8 cellular contexts compared by ENCODE assay signal in the genomic region with DNA sequence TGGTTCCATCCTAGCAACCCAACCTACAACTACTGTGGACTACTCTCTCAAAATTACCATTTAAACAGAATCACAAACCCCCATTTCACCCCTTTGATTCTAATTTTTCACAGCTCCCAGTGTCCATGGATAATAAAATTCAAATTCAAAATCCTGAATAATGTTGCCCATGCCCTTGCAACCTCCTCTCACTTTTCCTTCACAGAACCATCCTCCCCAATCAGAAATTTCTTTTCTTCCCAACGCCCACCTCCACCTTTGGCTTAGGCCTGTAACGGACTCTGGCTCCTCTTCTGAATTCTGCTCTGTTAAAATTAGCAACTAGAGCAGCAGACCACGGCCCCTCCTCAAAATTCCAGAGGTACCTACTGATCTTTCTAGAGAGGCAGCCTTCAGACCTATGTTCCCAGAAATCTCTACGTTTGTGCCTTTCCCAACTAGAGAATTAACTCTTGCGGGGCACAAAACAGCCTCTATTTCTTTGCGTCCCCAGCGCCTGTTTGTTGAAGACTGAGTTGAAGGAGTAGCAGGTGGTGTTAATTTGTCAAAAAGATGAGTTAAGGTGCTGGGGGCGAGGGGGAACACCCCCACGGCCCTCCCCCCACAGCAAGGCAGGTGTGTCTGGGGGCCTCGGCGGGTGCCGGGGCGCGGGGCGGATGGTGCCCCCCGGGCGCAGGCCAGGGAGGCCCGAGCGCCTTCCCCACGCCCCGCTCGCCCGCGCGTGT. TPM values are rescaled to one million over a fixed set of nuclear protein-coding genes. Genes with fewer than 3 reads are reported as not detected.
DNase-seq lines count a peak whose midpoint lies in the region; TF ChIP-seq lines count a peak whose summit lies in the region.

No MANE protein-coding gene starts in this region.

- H3K4me3 Mint-ChIP-seq in endothelial cell (ENCODE audit: unreplicated experiment) = peak overlapping the region; percentile 93

- peak overlapping the region; percentile 69 for H3K4me3 ChIP-seq in ovary

- TF ChIP-seq POLR2A in ovary (IDR thresholded peaks at IDR 0.05) = no peak

- H3K36me3 Mint-ChIP-seq in endothelial cell (ENCODE audit: low read depth, unreplicated experiment) = no peaks in the 10 kb centered on the region

- H3K27me3 Mint-ChIP-seq in endothelial cell (ENCODE audit: unreplicated experiment) = peaks cover 2% of the 10 kb centered on the region

- TF ChIP-seq EP300 in ovary (IDR thresholded peaks at IDR 0.05) = no peak

- H3K4me1 ChIP-seq in ovary (ENCODE audit: insufficient read depth) = peaks cover 3% of the 10 kb centered on the region

- intact Hi-C loops in ovary (cut with DNase I) = loop anchor here in 2 of 4 donors (5.0 kb wide), 1 partner anchor 132 kb away; no protein-coding TSS in a partner anchor

- H3K27ac Mint-ChIP-seq in endothelial cell (ENCODE audit: unreplicated experiment) = peak overlapping the region; percentile 33

- H3K9me3 ChIP-seq in ovary = no peaks in the 10 kb centered on the region

- H3K27me3 ChIP-seq in ovary = no peaks in the 10 kb centered on the region

- H3K4me1 Mint-ChIP-seq in endothelial cell (ENCODE audit: unreplicated experiment) = peaks cover 10% of the 10 kb centered on the region

- H3K9me3 Mint-ChIP-seq in endothelial cell (ENCODE audit: unreplicated experiment) = no peaks in the 10 kb centered on the region

- TF ChIP-seq CTCF in endothelial cell (IDR thresholded peaks at IDR 0.05; ENCODE audit: unreplicated experiment) (no peak), ovary (IDR thresholded peaks at IDR 0.05) (no peak)

- 3 to 5% (median 4%) methylated on average over 23 to 25 of the region's 25 CpGs for WGBS in ovary, 3 donors

- DNase-seq in DMS79 treated with DMSO at 0.1 percent for 48 hours (lab: John Stamatoyannopoulos, UW) (peak; percentile 91), DMS79 (lab: John Stamatoyannopoulos, UW) (no peak), NCI-H2227 treated with DMSO at 0.1 percent for 48 hours (lab: John Stamatoyannopoulos, UW) (peak; percentile 43), endothelial cell (ENCODE audit: low spot score) (peak; percentile 4), ovary (no peak), cortex of kidney (lab: John Stamatoyannopoulos, UW) (no peak), amniotic stem cell (lab: John Stamatoyannopoulos, UW) (no peak), NCI-H1417 treated with DMSO at 0.1 percent for 48 hours (lab: John Stamatoyannopoulos, UW) (no peak)

- no peaks in the 10 kb centered on the region for H3K36me3 ChIP-seq in ovary

- H3K27ac ChIP-seq in ovary = peak overlapping the region; percentile 99 to 100

RNA-seq across cellular contexts. Expression of gene MAP3K20, which starts 0.4 kb away (rescaled TPM):
- total RNA-seq in endothelial cell (ENCODE audit: unreplicated experiment) (11.8 TPM), ovary (100 to 1,000 TPM in 4 of 7 donors, 10 to 100 TPM in 3; 40.1 to 127 (median 107) TPM)
- polyA plus RNA-seq in ovary = 10 to 100 TPM; 38.6 to 88.4 TPM

Comparison
In these comparisons a context has a peak if more than half of its experiments do, and no peak if none do; other contexts are left out.
1. DNase-seq: peak in DMS79 treated with DMSO at 0.1 percent for 48 hours (single experiment), NCI-H2227 treated with DMSO at 0.1 percent for 48 hours (single experiment) and endothelial cell (single experiment); none in DMS79 (single experiment), ovary (0 of 5), cortex of kidney (single experiment), amniotic stem cell (single experiment) and NCI-H1417 treated with DMSO at 0.1 percent for 48 hours (single experiment).